Comparison of ENCODE assay signal across 8 cellular contexts in the genomic region with DNA sequence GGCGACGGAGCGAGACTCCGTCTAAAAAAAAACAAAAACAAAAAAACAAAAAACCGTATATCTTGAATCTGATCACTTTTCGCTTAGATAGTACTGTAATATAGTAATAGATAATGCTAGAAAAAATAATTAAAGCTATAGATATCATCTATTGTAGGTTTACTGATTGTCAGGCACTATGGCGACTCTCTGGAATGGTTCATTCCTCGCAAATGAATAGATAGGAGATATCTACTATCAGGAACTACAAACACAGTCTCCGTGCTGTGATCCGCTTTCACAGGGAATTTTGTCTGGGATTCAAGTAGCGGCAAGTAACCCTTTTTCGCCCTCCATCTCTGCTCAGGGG. TPM values are rescaled to one million over a fixed set of nuclear protein-coding genes. Genes with fewer than 3 reads are reported as not detected.
A peak's percentile ranks its signal among the peaks of the same experiment; 100 is the strongest.
DNase-seq lines count a peak whose midpoint lies in the region; ATAC-seq and TF ChIP-seq lines count a peak whose summit lies in the region.

No MANE protein-coding gene starts in this region.

- H3K9me3 Mint-ChIP-seq in T-cell, result no peaks in the 10 kb centered on the region

- H3K4me3 ChIP-seq in GM08714 (ENCODE audit: low read length) (peak overlapping the region; percentile 68; the same call in 1 of the 2 replicates), fibroblast of the aortic adventitia (ENCODE audit: low read depth, low read length) (peak overlapping the region; percentile 85), retinal pigment epithelial cell (ENCODE audit: low read length) (peak overlapping the region; percentile 65)

- peak overlapping the region; percentile 97 to 98 for H3K27ac Mint-ChIP-seq in T-cell

- peaks cover 33 to 39% (median 38%) of the 10 kb centered on the region in 3 donors for H3K4me1 Mint-ChIP-seq in T-cell

- CTCF ChIA-PET in T-cell (lab: Charles Lee), result interaction anchor here in 1 of 2 donors (0.6 to 1.1 kb wide), 4 partner anchors 13 to 416 kb away, joined by 3 to 5 read pairs (median 4); partner anchors contain the start of gene NMT2

- DNase-seq in T-cell, result no peak
- no peak for DNase-seq in fibroblast of the aortic adventitia (ENCODE audit: low read depth)
- DNase-seq in retinal pigment epithelial cell (ENCODE audit: low read depth), result no peak
- DNase-seq in NCI-H2029 treated with DMSO at 0.1 percent for 48 hours (lab: John Stamatoyannopoulos, UW), result no peak
- DNase-seq in NCI-H146 (lab: John Stamatoyannopoulos, UW), result no peak
- no peak for DNase-seq in KG1 (lab: John Stamatoyannopoulos, UW)
- no peak for DNase-seq in NCI-H2081 treated with DMSO at 0.1 percent for 48 hours (lab: John Stamatoyannopoulos, UW)

- TF ChIP-seq CTCF in fibroblast of the aortic adventitia (IDR thresholded peaks at IDR 0.05; ENCODE audit: insufficient read depth, low read length) (no peak), retinal pigment epithelial cell (conservative IDR thresholded peaks at IDR 0.05; ENCODE audit: low read depth, low read length) (no peak)

- H3K27me3 Mint-ChIP-seq in T-cell, result no peaks in the 10 kb centered on the region

- POLR2A ChIA-PET in T-cell (lab: Charles Lee), result interaction anchor here (0.6 to 0.7 kb wide), 3 partner anchors 121 to 194 kb away, joined by 3 to 4 read pairs (median 3); partner anchors contain the start of genes CDNF (in 1 of the 2), HSPA14 (in 1 of the 2) and MSANTD7 (in 1 of the 2)

- ATAC-seq in T-cell (replicated peaks in 1 of 4), result no peak

- no peaks in the 10 kb centered on the region for H3K36me3 Mint-ChIP-seq in T-cell

- peak overlapping the region; percentile 95 to 98 (median 96) for H3K4me3 Mint-ChIP-seq in T-cell

RNA-seq across cellular contexts. Expression of gene MEIG1, which starts 0.3 kb away (rescaled TPM):
- total RNA-seq in T-cell (not detected), fibroblast of the aortic adventitia (ENCODE audit: low replicate concordance) (not detected in 2 replicates)

RNA-seq across cellular contexts. Expression of gene DCLRE1C, which starts 5.0 kb away (rescaled TPM):
- 10 to 100 TPM; 13.6 to 26.5 (median 23.1) TPM for total RNA-seq in T-cell
- 8.9 and 17.7 TPM in 2 replicates for total RNA-seq in fibroblast of the aortic adventitia (ENCODE audit: low replicate concordance)
